In genomic region chr10:59361659-59362183, GRCh38 we compare ENCODE assay signal across 8 cellular contexts. TPM values are rescaled to one million over a fixed set of nuclear protein-coding genes. Genes with fewer than 3 reads are reported as not detected.
DNase-seq lines count a peak whose midpoint lies in the region; ATAC-seq, FAIRE-seq and TF ChIP-seq lines count a peak whose summit lies in the region.

No MANE protein-coding gene starts in this region.

- H3K9me3 ChIP-seq in adipocyte (ENCODE audit: control insufficient read depth, low read length): no peaks in the 10 kb centered on the region
- H3K9me3 ChIP-seq in keratinocyte (ENCODE audit: control insufficient read depth, low read depth, low read length): no peaks in the 10 kb centered on the region
- H3K9me3 ChIP-seq in subcutaneous abdominal adipose tissue (ENCODE audit: control insufficient read depth in 5 of 5, low read length in 5 of 5): no peaks in the 10 kb centered on the region

- H3K36me3 ChIP-seq in adipocyte (ENCODE audit: control insufficient read depth, insufficient read depth, low read length, severe bottlenecking): no peaks in the 10 kb centered on the region
- H3K36me3 ChIP-seq in keratinocyte (ENCODE audit: control insufficient read depth in 2 of 2, extremely low read depth in 1 of 2, insufficient read depth in 2 of 2, low read length in 2 of 2): no peaks in the 10 kb centered on the region
- no peaks in the 10 kb centered on the region for H3K36me3 ChIP-seq in subcutaneous abdominal adipose tissue (ENCODE audit: control insufficient read depth in 5 of 5, insufficient read depth in 5 of 5, low read length in 5 of 5)

- FAIRE-seq in keratinocyte (lab: Jason Lieb, UNC): no peak

- DNase-seq in NCI-H2227 treated with DMSO at 0.1 percent for 48 hours (lab: John Stamatoyannopoulos, UW) (peak; percentile 23), NCI-H2227 (lab: John Stamatoyannopoulos, UW; ENCODE audit: unreplicated experiment) (no peak), adipocyte (ENCODE audit: low read depth) (no peak), keratinocyte (ENCODE audit: low read depth, low spot score) (no peak), NCI-H2029 treated with DMSO at 0.1 percent for 48 hours (lab: John Stamatoyannopoulos, UW) (no peak), globus pallidus (ENCODE audit: low spot score) (no peak)

- no peaks in the 10 kb centered on the region for H3K9me1 ChIP-seq in keratinocyte (ENCODE audit: control insufficient read depth, extremely low read depth, insufficient read depth, low read length)

- no peak overlapping the region for H3K27ac ChIP-seq in keratinocyte (ENCODE audit: control insufficient read depth, insufficient read depth, low read length)
- H3K27ac ChIP-seq in subcutaneous abdominal adipose tissue (ENCODE audit: low read depth, low read length): peak overlapping the region; percentile 66

- H3K79me2 ChIP-seq in keratinocyte (ENCODE audit: control insufficient read depth, insufficient read depth, low read length): no peaks in the 10 kb centered on the region

- H3K9ac ChIP-seq in adipocyte (ENCODE audit: low read length) (peak overlapping the region; percentile 83), keratinocyte (ENCODE audit: control insufficient read depth, extremely low read depth, insufficient read depth, low read length) (peak overlapping the region; percentile 35), subcutaneous abdominal adipose tissue (ENCODE audit: low read length in 5 of 5) (peak overlapping the region; percentile 34 to 62 (median 56))

- H4K20me1 ChIP-seq in keratinocyte (ENCODE audit: control insufficient read depth, extremely low read depth, insufficient read depth, low read length): no peaks in the 10 kb centered on the region

- H3K4me1 ChIP-seq in adipocyte (ENCODE audit: control insufficient read depth, insufficient read depth, low read length) (peaks cover 17% of the 10 kb centered on the region), keratinocyte (ENCODE audit: control insufficient read depth, extremely low read depth, insufficient read depth, low read length) (peaks cover 7% of the 10 kb centered on the region), subcutaneous abdominal adipose tissue (ENCODE audit: control insufficient read depth in 5 of 5, insufficient read depth in 5 of 5, low read length in 5 of 5) (peaks cover 0 to 47% (median 31%) of the 10 kb centered on the region in 5 donors)

- H3K4me3 ChIP-seq in adipocyte (ENCODE audit: low read length): peak overlapping the region; percentile 86
- peak overlapping the region; percentile 28 to 75 (median 73) for H3K4me3 ChIP-seq in keratinocyte (ENCODE audit: control insufficient read depth in 2 of 3, extremely low read depth in 1 of 3, insufficient read depth in 2 of 3, low read depth in 1 of 3, low read length in 3 of 3)
- H3K4me3 ChIP-seq in subcutaneous abdominal adipose tissue (ENCODE audit: low read depth in 1 of 5, low read length in 5 of 5): peak overlapping the region; percentile 67 to 90 (median 74)

- ATAC-seq in GM19463 (IDR thresholded peaks at IDR 0.05; ENCODE audit: unreplicated experiment): no peak

- H3K27me3 ChIP-seq in adipocyte (replicated peaks; ENCODE audit: control insufficient read depth, insufficient read depth, low read length) (no peaks in the 10 kb centered on the region), keratinocyte (ENCODE audit: control insufficient read depth, extremely low read depth, insufficient read depth, low read length) (no peaks in the 10 kb centered on the region), subcutaneous abdominal adipose tissue (ENCODE audit: control insufficient read depth in 5 of 5, insufficient read depth in 4 of 5, low read length in 5 of 5) (no peaks in the 10 kb centered on the region)

- H2AFZ ChIP-seq in keratinocyte (ENCODE audit: control insufficient read depth, low read length): peak overlapping the region; percentile 94

- TF ChIP-seq CTCF in keratinocyte (optimal IDR thresholded peaks at IDR 0.05 in 1 of 3, IDR thresholded peaks at IDR 0.05 in 1 of 3, conservative IDR thresholded peaks at IDR 0.05 in 1 of 3; ENCODE audit: extremely low read depth in 1 of 3, insufficient read depth in 2 of 3, low read length in 3 of 3): no peak

- H3K4me2 ChIP-seq in keratinocyte (ENCODE audit: control insufficient read depth, extremely low read depth, insufficient read depth, low read depth, low read length): peak overlapping the region; percentile 96

- dilution Hi-C loops in keratinocyte (cut with MboI; ENCODE audit: extremely low pct_ligation_motif_present, low sequenced_read_pairs): no loop called here

RNA-seq across cellular contexts. Expression of gene FAM13C, which starts 0.6 kb away (rescaled TPM):
- polyA plus RNA-seq in keratinocyte: 0.08 to 1.2 TPM (median 0.58 TPM) in 3 replicates
- 0.52 TPM for polyA plus RNA-seq in keratinocyte (2011; ENCODE audit: low read depth)
- 0.27 and 0.34 TPM in 2 replicates for polyA plus RNA-seq in keratinocyte (2011; cell fraction: cytosol; rRNA removed)
- polyA plus RNA-seq in keratinocyte (2011; cell fraction: nucleus; rRNA removed): 1.1 and 2.4 TPM in 2 replicates
- 0.09 and 0.37 TPM in 2 replicates for polyA plus RNA-seq in keratinocyte (2012; ENCODE audit: low replicate concordance)
- polyA minus RNA-seq in keratinocyte: 1.7 to 6.9 TPM (median 6.1 TPM) in 3 replicates
- polyA minus RNA-seq in keratinocyte (2011; cell fraction: cytosol; rRNA and poly(A)+ RNA removed): not detected
- polyA minus RNA-seq in keratinocyte (2011; cell fraction: nucleus; rRNA and poly(A)+ RNA removed): 3.3 and 4.6 TPM in 2 replicates
